1 cellular context compared by ENCODE assay signal in genomic region chr12:30134229-30134628, GRCh38.
TF ChIP-seq lines count a peak whose summit lies in the region.

No MANE protein-coding gene starts in this region.

TF ChIP-seq in H1, 55 proteins besides CTCF, POLR2A, EP300 and RAD21 (continued from another document):
- TF ChIP-seq ATF2 (IDR thresholded peaks at IDR 0.05; ENCODE audit: low read length): no peak
- no peak for TF ChIP-seq SUZ12 (IDR thresholded peaks at IDR 0.05; ENCODE audit: low read length)
- TF ChIP-seq BCL11A (IDR thresholded peaks at IDR 0.05; ENCODE audit: low read depth in 2 of 2, low read length in 2 of 2): no peak
- no peak for TF ChIP-seq GABPA (IDR thresholded peaks at IDR 0.05; ENCODE audit: borderline replicate concordance, insufficient read depth, low read length)
- TF ChIP-seq SP2 (IDR thresholded peaks at IDR 0.05; ENCODE audit: low read length): no peak
- no peak for TF ChIP-seq CHD1 (IDR thresholded peaks at IDR 0.05; ENCODE audit: low read depth, low read length)
- TF ChIP-seq CHD2 (IDR thresholded peaks at IDR 0.05; ENCODE audit: low read length): no peak
- TF ChIP-seq E2F6 (IDR thresholded peaks at IDR 0.05): no peak
- no peak for TF ChIP-seq EGR1 (IDR thresholded peaks at IDR 0.05; ENCODE audit: borderline replicate concordance, low read depth, low read length)
- TF ChIP-seq, protein P1, sequence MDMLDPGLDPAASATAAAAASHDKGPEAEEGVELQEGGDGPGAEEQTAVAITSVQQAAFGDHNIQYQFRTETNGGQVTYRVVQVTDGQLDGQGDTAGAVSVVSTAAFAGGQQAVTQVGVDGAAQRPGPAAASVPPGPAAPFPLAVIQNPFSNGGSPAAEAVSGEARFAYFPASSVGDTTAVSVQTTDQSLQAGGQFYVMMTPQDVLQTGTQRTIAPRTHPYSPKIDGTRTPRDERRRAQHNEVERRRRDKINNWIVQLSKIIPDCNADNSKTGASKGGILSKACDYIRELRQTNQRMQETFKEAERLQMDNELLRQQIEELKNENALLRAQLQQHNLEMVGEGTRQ (IDR thresholded peaks at IDR 0.05; ENCODE audit: low read length): no peak
- TF ChIP-seq SRF (IDR thresholded peaks at IDR 0.05; ENCODE audit: low read depth, low read length): no peak
- TF ChIP-seq SP1 (IDR thresholded peaks at IDR 0.05; ENCODE audit: low read depth, low read length): no peak
- TF ChIP-seq MAFK (IDR thresholded peaks at IDR 0.05; ENCODE audit: low read depth, low read length): no peak
- no peak for TF ChIP-seq BRCA1 (IDR thresholded peaks at IDR 0.05; ENCODE audit: low read depth, low read length)
- TF ChIP-seq GTF2F1 (IDR thresholded peaks at IDR 0.05; ENCODE audit: borderline replicate concordance, low read depth, low read length): no peak
